12 cellular contexts compared by ENCODE assay signal in genomic region chr2:102367331-102367971, GRCh38. TPM values are rescaled to one million over a fixed set of nuclear protein-coding genes. Genes with fewer than 3 reads are reported as not detected.
A peak's percentile ranks its signal among the peaks of the same experiment; 100 is the strongest.
DNase-seq lines count a peak whose midpoint lies in the region; ATAC-seq and TF ChIP-seq lines count a peak whose summit lies in the region.
"Had no signal": no experiment of that assay in that cellular context is flagged by ENCODE, and none has a peak within 500 bp of the region (broad histone marks: within the 10 kb centered on the region; RNA-seq: fewer than 3 reads in every experiment).

No MANE protein-coding gene starts in this region.

- peak; percentile 63 for ATAC-seq in GM18909 (IDR thresholded peaks at IDR 0.05; ENCODE audit: poor library complexity, unreplicated experiment)
- ATAC-seq in HG02610 (IDR thresholded peaks at IDR 0.05; ENCODE audit: unreplicated experiment), result peak; percentile 70
- no peak for ATAC-seq in gastrocnemius medialis

- DNase-seq in spleen (no peak), NCI-H1417 treated with DMSO at 0.1 percent for 48 hours (lab: John Stamatoyannopoulos, UW) (no peak), islet precursor cell (no peak), gastrocnemius medialis (no peak)
- DNase-seq: amygdala, KG1 had no signal

- peak overlapping the region; percentile 5; the same call in 1 of the 2 replicates for H3K4me2 ChIP-seq in OCI-LY3 (ENCODE audit: low read length)

- intact Hi-C loops in spleen (cut with DNase I; ENCODE audit: low total_unique reads) (no loop called here), gastrocnemius medialis (cut with DNase I; ENCODE audit: low total_unique reads) (no loop called here)

- no peaks in the 10 kb centered on the region for H3K27me3 ChIP-seq in OCI-LY3 (ENCODE audit: low read depth, low read length)
- H3K27me3 ChIP-seq in spleen (replicated peaks in 1 of 7), result no peaks in the 10 kb centered on the region
- H3K27me3 ChIP-seq in gastrocnemius medialis, result no peaks in the 10 kb centered on the region

- H4K20me1 ChIP-seq in OCI-LY3 (ENCODE audit: insufficient read depth, low read length), result no peaks in the 10 kb centered on the region

- in situ Hi-C loops in gastrocnemius medialis (cut with MboI; ENCODE audit: low sequenced_read_pairs in 4 of 4), result no loop called here

- H3K4me1 ChIP-seq in OCI-LY3 (ENCODE audit: low read length), result peaks cover 14% of the 10 kb centered on the region
- peaks cover 0 to 41% (median 2%) of the 10 kb centered on the region in 6 donors for H3K4me1 ChIP-seq in spleen
- H3K4me1 ChIP-seq in gastrocnemius medialis, result no peaks in the 10 kb centered on the region
- H3K4me1 ChIP-seq: SJSA1 had no signal

- TF ChIP-seq POLR2A in spleen (IDR thresholded peaks at IDR 0.05), result no peak
- TF ChIP-seq POLR2A in gastrocnemius medialis (IDR thresholded peaks at IDR 0.05), result no peak

- H2AFZ ChIP-seq in OCI-LY3 (ENCODE audit: low read depth, low read length), result no peak overlapping the region

- 54 to 76% (median 63%) methylated on average over 6 of the region's 6 CpGs for WGBS in spleen, 5 donors

- peaks cover 58% of the 10 kb centered on the region for H3K36me3 ChIP-seq in OCI-LY3 (replicated peaks; ENCODE audit: low read depth, low read length)
- H3K36me3 ChIP-seq in spleen, result peaks cover 0 to 94% (median 11%) of the 10 kb centered on the region in 6 donors
- H3K36me3 ChIP-seq in gastrocnemius medialis, result no peaks in the 10 kb centered on the region
- H3K36me3 ChIP-seq: SJSA1 had no signal

- TF ChIP-seq CTCF in OCI-LY3 (IDR thresholded peaks at IDR 0.05; ENCODE audit: low read depth, low read length) (no peak), spleen (IDR thresholded peaks at IDR 0.05 in 8 of 11, conservative IDR thresholded peaks at IDR 0.05 in 3 of 11) (no peak), gastrocnemius medialis (IDR thresholded peaks at IDR 0.05 in 4 of 5, conservative IDR thresholded peaks at IDR 0.05 in 1 of 5) (no peak)

- H3K9ac ChIP-seq in OCI-LY3 (ENCODE audit: low read length), result no peak overlapping the region

- no peaks in the 10 kb centered on the region for H3K79me2 ChIP-seq in OCI-LY3 (ENCODE audit: low read length)

- peaks cover 24% of the 10 kb centered on the region for H3K9me3 ChIP-seq in OCI-LY3 (ENCODE audit: insufficient read depth, low read length)
- peaks cover 0 to 27% (median 19%) of the 10 kb centered on the region in 8 donors for H3K9me3 ChIP-seq in spleen
- no peaks in the 10 kb centered on the region for H3K9me3 ChIP-seq in gastrocnemius medialis

- no peak overlapping the region for H3K27ac ChIP-seq in OCI-LY3 (ENCODE audit: low read length)
- H3K27ac ChIP-seq in spleen, result peak overlapping the region in 7 of 8 donors; percentile 34 to 89 (median 68)
- no peak overlapping the region for H3K27ac ChIP-seq in gastrocnemius medialis
- H3K27ac ChIP-seq: SJSA1 had no signal

- no peak overlapping the region for H3K4me3 ChIP-seq in OCI-LY3 (ENCODE audit: low read length)
- peak overlapping the region in 1 of 8 donors; percentile 44 for H3K4me3 ChIP-seq in spleen
- no peak overlapping the region for H3K4me3 ChIP-seq in gastrocnemius medialis
- H3K4me3 ChIP-seq: SJSA1 had no signal

RNA-seq across cellular contexts. Expression of gene IL18R1, which starts 11.9 kb away (rescaled TPM):
- 10 to 100 TPM; 15.7 to 97.6 (median 26.3) TPM for total RNA-seq in spleen
- 1 to 10 TPM; 2.2 to 4.8 (median 3.6) TPM for polyA plus RNA-seq in spleen
- 1 to 10 TPM in 3 of 4 donors, under 1 TPM in 1; 0.36 to 2.8 (median 1.1) TPM for total RNA-seq in gastrocnemius medialis
- total RNA-seq: myocyte, SJSA1 had no signal

RNA-seq across cellular contexts. Expression of gene IL18RAP, which starts 55.5 kb away (rescaled TPM):
- total RNA-seq in spleen (100 to 1,000 TPM in 2 of 7 donors, 10 to 100 TPM in 5; 15.5 to 145 (median 35.4) TPM), gastrocnemius medialis (1 to 10 TPM in 1 of 4 donors, under 1 TPM in 1, not detected in 2; 0.29 to 1.9 TPM)
- polyA plus RNA-seq in spleen, result 1 to 10 TPM; 1.5 to 8.0 (median 4.8) TPM
- total RNA-seq: fibroblast of villous mesenchyme, myocyte, SJSA1 had no signal

RNA-seq across cellular contexts. Expression of gene IL1RL1, which starts 56.1 kb away (rescaled TPM):
- 10 to 100 TPM in 1 of 7 donors, 1 to 10 TPM in 5, under 1 TPM in 1; 0.57 to 19.6 (median 2.2) TPM for total RNA-seq in spleen
- polyA plus RNA-seq in spleen, result under 1 TPM; 0.11 to 0.56 (median 0.16) TPM
- 1 to 10 TPM in 3 of 4 donors, under 1 TPM in 1; 0.82 to 6.8 (median 2.7) TPM for total RNA-seq in gastrocnemius medialis
- total RNA-seq: myocyte, SJSA1 had no signal

Comparison
In these comparisons a context has a peak if more than half of its experiments do, and no peak if none do; other contexts are left out.
1. ATAC-seq: peak in GM18909 (single experiment) and HG02610 (single experiment); none in gastrocnemius medialis (0 of 2).
2. H3K27ac ChIP-seq: peak in spleen (7 of 8); none in OCI-LY3 (single experiment) and gastrocnemius medialis (0 of 4).
3. RNA of gene IL18R1, which starts 11.9 kb away (total RNA-seq): 15.7 to 97.6 TPM in spleen; 0.36 to 2.8 TPM in gastrocnemius medialis; every median in the first group is over 4 times any median in the second.
4. RNA of gene IL18RAP, which starts 55.5 kb away (total RNA-seq): 15.5 to 145 TPM in spleen; 0.29 to 1.9 TPM in gastrocnemius medialis; every median in the first group is over 4 times any median in the second.